1 cellular context compared by ENCODE assay signal in genomic region chr3:187741403-187742350, GRCh38.
TF ChIP-seq lines count a peak whose summit lies in the region.

No MANE protein-coding gene starts in this region.

TF ChIP-seq in H1, 55 proteins besides CTCF, POLR2A, EP300 and RAD21 (continued from another document):
- no peak for TF ChIP-seq CHD7 (IDR thresholded peaks at IDR 0.05; ENCODE audit: insufficient replicate concordance, low read length)
- TF ChIP-seq MAFK (IDR thresholded peaks at IDR 0.05; ENCODE audit: low read depth, low read length): no peak
- TF ChIP-seq KDM4A (IDR thresholded peaks at IDR 0.05; ENCODE audit: low read depth, low read length, severe bottlenecking): peak; percentile 28
- no peak for TF ChIP-seq ZNF274 (IDR thresholded peaks at IDR 0.05; ENCODE audit: borderline replicate concordance, extremely low read depth, low read length)
- TF ChIP-seq TAF7 (optimal IDR thresholded peaks at IDR 0.05; ENCODE audit: borderline replicate concordance, low read depth, low read length): peak; percentile 53
- 0 out of 4 replicates have a peak, but pooled peaks of 1 of the 2 experiments have one; percentile 41 for TF ChIP-seq SIN3A (conservative IDR thresholded peaks at IDR 0.05 in 1 of 2, IDR thresholded peaks at IDR 0.05 in 1 of 2; ENCODE audit: low read depth in 1 of 2, low read length in 2 of 2)
- peak; percentile 54; the same call in 1 of the 2 replicates for TF ChIP-seq MAX (IDR thresholded peaks at IDR 0.05)
- no peak for TF ChIP-seq EGR1 (IDR thresholded peaks at IDR 0.05; ENCODE audit: borderline replicate concordance, low read depth, low read length)
- TF ChIP-seq GTF2F1 (IDR thresholded peaks at IDR 0.05; ENCODE audit: borderline replicate concordance, low read depth, low read length): no peak
- no peak for TF ChIP-seq NANOG (IDR thresholded peaks at IDR 0.05; ENCODE audit: insufficient read depth, low read depth, low read length, poor library complexity, severe bottlenecking)
- no peak; a peak in 1 of 4 replicates for TF ChIP-seq HDAC2 (IDR thresholded peaks at IDR 0.05; ENCODE audit: borderline replicate concordance in 1 of 2, low read depth in 2 of 2, low read length in 2 of 2)
- TF ChIP-seq POLR2AphosphoS5 (IDR thresholded peaks at IDR 0.05; ENCODE audit: low read depth, low read length): no peak; the same call in 1 of the 2 replicates
- TF ChIP-seq BCL11A (IDR thresholded peaks at IDR 0.05; ENCODE audit: low read depth in 2 of 2, low read length in 2 of 2): no peak
- TF ChIP-seq TAF1 (IDR thresholded peaks at IDR 0.05; ENCODE audit: low read depth, low read length): 0 out of 2 replicates have a peak, but pooled peaks have one; percentile 7
- TF ChIP-seq KDM5A (IDR thresholded peaks at IDR 0.05; ENCODE audit: low read length): no peak
- no peak for TF ChIP-seq RFX5 (IDR thresholded peaks at IDR 0.05; ENCODE audit: borderline replicate concordance, low read depth, low read length)
